Comparison of ENCODE assay signal across 11 cellular contexts in genomic region chr6:41538556-41539182, GRCh38. TPM values are rescaled to one million over a fixed set of nuclear protein-coding genes. Genes with fewer than 3 reads are reported as not detected.
DNase-seq lines count a peak whose midpoint lies in the region; ATAC-seq and TF ChIP-seq lines count a peak whose summit lies in the region.
"Had no signal": no experiment of that assay in that cellular context is flagged by ENCODE, and none has a peak within 500 bp of the region (broad histone marks: within the 10 kb centered on the region; RNA-seq: fewer than 3 reads in every experiment).

No MANE protein-coding gene starts in this region.

- in situ Hi-C loops in HAP-1 (cut with MboI; ENCODE audit: low sequenced_read_pairs) (no loop called here), GM13977 (cut with MboI; ENCODE audit: low pct_unique_long_range_greater_than_20kb, low sequenced_read_pairs, unreplicated experiment) (no loop called here)

- H3K4me1 ChIP-seq in HAP-1, result peaks cover 11% of the 10 kb centered on the region

- POLR2A ChIA-PET in naive thymus-derived CD8-positive, alpha-beta T cell (lab: Charles Lee), result no interaction called here

- no peak overlapping the region for H3K4me3 Mint-ChIP-seq in naive thymus-derived CD8-positive, alpha-beta T cell

- DNase-seq in AML-193 (lab: John Stamatoyannopoulos, UW), result peak; percentile 96 to 98
- DNase-seq in SKM-1 treated with dmso at 0.1 percent for 144 hours (lab: John Stamatoyannopoulos, UW; ENCODE audit: unreplicated experiment), result peak; percentile 94
- DNase-seq in iris pigment epithelial cell (ENCODE audit: low read depth), result peak; percentile 62
- DNase-seq in HAP-1 (ENCODE audit: low spot score in 2 of 2), result no peak
- DNase-seq in DMS114 treated with DMSO at 0.1 percent for 48 hours (lab: John Stamatoyannopoulos, UW; ENCODE audit: unreplicated experiment), result no peak
- DNase-seq in GM13977 (ENCODE audit: low spot score), result no peak
- no peak for DNase-seq in naive thymus-derived CD8-positive, alpha-beta T cell
- DNase-seq: ovary, SK-N-SH had no signal

- peaks cover 0 to 22% (median 4%) of the 10 kb centered on the region in 4 donors for H3K4me1 Mint-ChIP-seq in naive thymus-derived CD8-positive, alpha-beta T cell

- H3K36me3 Mint-ChIP-seq in naive thymus-derived CD8-positive, alpha-beta T cell, result no peaks in the 10 kb centered on the region

- H3K4me3 ChIP-seq in HAP-1, result no peak overlapping the region
- H3K4me3 ChIP-seq: adrenal gland, ovary had no signal

- no peaks in the 10 kb centered on the region for H3K9me3 ChIP-seq in HAP-1
- H3K9me3 ChIP-seq: adrenal gland, ovary, SK-N-SH had no signal

- H3K27me3 Mint-ChIP-seq in naive thymus-derived CD8-positive, alpha-beta T cell, result peaks cover 1 to 56% (median 17%) of the 10 kb centered on the region in 5 donors

- H3K9me3 Mint-ChIP-seq in naive thymus-derived CD8-positive, alpha-beta T cell, result no peaks in the 10 kb centered on the region

- peak; percentile 46 for ATAC-seq in HG02885 (IDR thresholded peaks at IDR 0.05; ENCODE audit: poor library complexity, unreplicated experiment)
- no peak for ATAC-seq in naive thymus-derived CD8-positive, alpha-beta T cell

- no peak for TF ChIP-seq CTCF in GM13977 (IDR thresholded peaks at IDR 0.05; ENCODE audit: extremely low read depth, insufficient read depth, missing control alignments)

- no peaks in the 10 kb centered on the region for H3K27me3 ChIP-seq in HAP-1 (ENCODE audit: low read depth)
- H3K27me3 ChIP-seq: ovary had no signal

- H3K36me3 ChIP-seq in HAP-1 (replicated peaks), result no peaks in the 10 kb centered on the region; the same call in 1 of the 2 replicates
- H3K36me3 ChIP-seq: adrenal gland, ovary had no signal

- no peak overlapping the region for H3K27ac Mint-ChIP-seq in naive thymus-derived CD8-positive, alpha-beta T cell

RNA-seq across cellular contexts. Expression of gene FOXP4, which starts 7.5 kb away (rescaled TPM):
- 1 to 10 TPM; 3.9 to 5.1 TPM for total RNA-seq in naive thymus-derived CD8-positive, alpha-beta T cell
- under 1 TPM; 0.07 to 0.19 (median 0.15) TPM for polyA plus RNA-seq in naive thymus-derived CD8-positive, alpha-beta T cell

Comparison
In these comparisons a context has a peak if more than half of its experiments do, and no peak if none do; other contexts are left out.
1. DNase-seq: peak in AML-193 (2 of 2), SKM-1 treated with dmso at 0.1 percent for 144 hours (single experiment) and iris pigment epithelial cell (single experiment); none in HAP-1 (0 of 2), DMS114 treated with DMSO at 0.1 percent for 48 hours (single experiment), GM13977 (single experiment) and naive thymus-derived CD8-positive, alpha-beta T cell (0 of 10).